ENCODE assay signal across 8 cellular contexts in the genomic region with DNA sequence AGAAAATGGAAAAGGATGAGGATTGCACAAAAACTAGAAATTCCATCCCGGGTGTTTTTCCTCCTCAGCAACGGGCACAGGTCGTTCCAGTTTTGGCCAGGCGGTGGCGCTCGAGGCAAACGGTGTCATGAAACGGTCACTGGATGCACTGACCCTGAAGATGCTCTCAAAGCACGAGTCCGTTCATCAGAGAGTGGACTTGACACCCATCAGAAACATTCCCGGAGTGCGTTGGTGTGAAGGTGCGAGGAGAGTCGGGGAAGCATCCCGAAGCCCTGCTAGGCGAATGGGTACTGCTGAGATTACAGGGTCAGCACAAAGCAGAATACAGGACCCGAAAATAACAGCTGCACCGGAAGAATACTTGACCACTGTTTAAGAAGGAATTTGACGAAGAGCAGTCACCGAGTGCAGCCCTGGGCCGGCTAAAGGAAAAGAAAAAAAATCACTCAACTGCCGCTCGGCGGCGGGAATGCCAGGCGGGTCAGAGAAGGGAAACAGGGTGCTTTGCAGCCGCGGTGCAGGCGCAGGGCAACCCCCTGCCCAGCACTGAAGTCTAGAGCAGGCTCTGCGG.
DNase-seq lines count a peak whose midpoint lies in the region; ATAC-seq and TF ChIP-seq lines count a peak whose summit lies in the region.

No MANE protein-coding gene starts in this region.

- DNase-seq in AG08395 (ENCODE audit: low spot score) (peak; percentile 82), HAP-1 (ENCODE audit: low spot score in 2 of 2) (peak; percentile 55 to 92), NCI-H524 treated with DMSO at 0.1 percent for 48 hours (lab: John Stamatoyannopoulos, UW) (peak; percentile 65), left lung (peak; percentile 86 to 97)
- DNase-seq in activated CD4-positive, alpha-beta T cell treated with anti-CD3 and anti-CD28 coated beads, Interleukin-2, amount 50 U/mL, for 24 hours (ENCODE audit: low read depth in 1 of 2, low spot score in 1 of 2): peak; percentile 52 to 54
- peak; percentile 74 to 75 for DNase-seq in stimulated activated CD4-positive, alpha-beta T cell treated with anti-CD3 and anti-CD28 coated beads, Interleukin-1b, Interleukin-23, amount 100 ng/mL, for 4 hours (ENCODE audit: low read depth in 2 of 2)

- H3K27me3 ChIP-seq in HAP-1 (ENCODE audit: low read depth): no peaks in the 10 kb centered on the region
- no peaks in the 10 kb centered on the region for H3K27me3 ChIP-seq in left lung

- peak overlapping the region; percentile 72 to 75 for H3K27ac ChIP-seq in left lung

- peaks cover 34% of the 10 kb centered on the region for H3K4me1 Mint-ChIP-seq in dendritic cell treated with granulocyte-macrophage colony-stimulating factor and Interleukin-4, amounts not matched to agents 40 ng/mL and 50 ng/mL, for 4 days (ENCODE audit: low read depth)

- peaks cover 7% of the 10 kb centered on the region for H3K4me1 ChIP-seq in HAP-1
- H3K4me1 ChIP-seq in left lung: peaks cover 0 to 8% of the 10 kb centered on the region in 2 donors

- intact Hi-C loops in dendritic cell treated with granulocyte-macrophage colony-stimulating factor and Interleukin-4, amounts not matched to agents 40 ng/mL and 50 ng/mL, for 4 days (cut with micrococcal nuclease): loop anchor here (1.0 to 10.0 kb wide), 3 partner anchors 71 to 403 kb away; partner anchors contain the start of gene ETS2
- intact Hi-C loops in left lung (cut with DNase I): loop anchor here (5.0 to 10.0 kb wide), 2 partner anchors 403 to 411 kb away; no protein-coding TSS in a partner anchor

- H3K9me3 ChIP-seq in HAP-1 (no peaks in the 10 kb centered on the region), left lung (no peaks in the 10 kb centered on the region)

- peak overlapping the region; percentile 9; the same call in 1 of the 2 replicates for H3K4me3 ChIP-seq in HAP-1
- peak overlapping the region; percentile 9 to 26 for H3K4me3 ChIP-seq in left lung

- peak overlapping the region; percentile 79 for H3K4me3 Mint-ChIP-seq in dendritic cell treated with granulocyte-macrophage colony-stimulating factor and Interleukin-4, amounts not matched to agents 40 ng/mL and 50 ng/mL, for 4 days

- TF ChIP-seq CTCF in left lung (IDR thresholded peaks at IDR 0.05): peak; percentile 94 to 95

- in situ Hi-C loops in HAP-1 (cut with MboI; ENCODE audit: low sequenced_read_pairs): loop anchor here (10.0 kb wide), 1 partner anchor 411 kb away; no protein-coding TSS in a partner anchor

- H3K9me3 Mint-ChIP-seq in dendritic cell treated with granulocyte-macrophage colony-stimulating factor and Interleukin-4, amounts not matched to agents 40 ng/mL and 50 ng/mL, for 4 days: no peaks in the 10 kb centered on the region

- H3K36me3 ChIP-seq in HAP-1 (replicated peaks) (no peaks in the 10 kb centered on the region), left lung (no peaks in the 10 kb centered on the region)

- H3K27ac Mint-ChIP-seq in dendritic cell treated with granulocyte-macrophage colony-stimulating factor and Interleukin-4, amounts not matched to agents 40 ng/mL and 50 ng/mL, for 4 days: peak overlapping the region; percentile 90

- no peaks in the 10 kb centered on the region for H3K36me3 Mint-ChIP-seq in dendritic cell treated with granulocyte-macrophage colony-stimulating factor and Interleukin-4, amounts not matched to agents 40 ng/mL and 50 ng/mL, for 4 days (ENCODE audit: low read depth)

- H3K27me3 Mint-ChIP-seq in dendritic cell treated with granulocyte-macrophage colony-stimulating factor and Interleukin-4, amounts not matched to agents 40 ng/mL and 50 ng/mL, for 4 days: peaks cover 24% of the 10 kb centered on the region

- ATAC-seq in left lung (peak; percentile 99), GM21619 (IDR thresholded peaks at IDR 0.05; ENCODE audit: unreplicated experiment) (no peak)
